ENCODE assay signal across 16 cellular contexts in the genomic region with DNA sequence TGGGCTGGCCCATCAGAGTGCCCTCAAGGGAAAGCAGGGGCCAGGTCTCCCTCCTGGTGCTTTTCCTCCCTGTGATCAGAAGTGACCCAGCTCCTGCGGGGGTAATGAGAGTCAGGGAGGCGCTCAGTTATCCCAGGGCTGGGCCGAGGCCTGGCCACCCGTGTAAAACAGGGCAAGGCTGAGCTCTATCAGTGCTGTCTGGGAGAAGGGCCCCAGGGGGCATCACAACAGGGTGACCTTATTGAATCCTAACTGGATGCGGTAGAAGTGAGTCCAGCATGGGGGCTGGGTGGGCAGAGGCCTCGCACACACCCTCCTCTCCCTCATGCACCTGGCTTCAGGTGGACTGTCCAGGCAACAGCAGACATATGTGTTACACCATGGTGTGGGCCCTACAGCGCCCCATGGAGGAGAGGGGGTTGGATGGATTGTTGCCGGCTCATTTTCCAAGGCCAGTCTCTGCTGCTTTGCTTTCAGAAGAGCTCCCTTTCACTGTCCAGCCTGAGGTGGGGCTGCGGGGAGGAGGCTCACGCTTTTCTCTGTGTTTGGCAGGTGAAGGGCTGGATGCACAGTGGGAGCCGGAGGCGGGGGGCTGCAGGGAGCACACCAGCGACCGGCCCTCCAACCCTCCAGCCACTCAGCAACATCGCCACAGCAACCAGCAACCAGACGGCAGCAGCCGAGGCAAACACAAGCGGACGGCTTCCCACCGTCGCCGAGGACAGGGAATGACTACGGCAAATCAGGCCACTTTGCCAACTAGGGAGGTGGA. TPM values are rescaled to one million over a fixed set of nuclear protein-coding genes. Genes with fewer than 3 reads are reported as not detected.
A peak's percentile ranks its signal among the peaks of the same experiment; 100 is the strongest.
DNase-seq lines count a peak whose midpoint lies in the region; ATAC-seq and TF ChIP-seq lines count a peak whose summit lies in the region.
"Had no signal": no experiment of that assay in that cellular context is flagged by ENCODE, and none has a peak within 500 bp of the region (broad histone marks: within the 10 kb centered on the region; RNA-seq: fewer than 3 reads in every experiment).

No MANE protein-coding gene starts in this region.

- H3K27ac ChIP-seq in SK-N-SH (ENCODE audit: low read depth in 2 of 2, low read length in 1 of 2) = no peak overlapping the region; a peak in 1 of 4 replicates
- peak overlapping the region; percentile 60 for H3K27ac ChIP-seq in WERI-Rb-1
- H3K27ac ChIP-seq in endodermal cell (ENCODE audit: low read depth, low read length) = peak overlapping the region; percentile 86
- peak overlapping the region; percentile 67 for H3K27ac ChIP-seq in substantia nigra (ENCODE audit: low read depth, low read length, poor library complexity, severe bottlenecking)
- no peak overlapping the region for H3K27ac ChIP-seq in tibial artery

- H3F3A ChIP-seq in SK-N-SH (replicated peaks; ENCODE audit: insufficient read depth) = no peaks in the 10 kb centered on the region

- H3K4me1 Mint-ChIP-seq in endodermal cell = peaks cover 2% of the 10 kb centered on the region
- H3K4me1 Mint-ChIP-seq: CD4-positive, CD25-positive, alpha-beta regulatory T cell had no signal

- CTCF ChIA-PET in SK-N-SH (lab: Yijun Ruan, JAX) = interaction anchor here (1.0 to 1.7 kb wide), 5 partner anchors 10 to 508 kb away, joined by 3 to 5 read pairs (median 4); no protein-coding TSS in a partner anchor

- no peak overlapping the region for H3K4me2 ChIP-seq in SK-N-SH

- H3K36me3 ChIP-seq in SK-N-SH (replicated peaks in 1 of 2; ENCODE audit: control insufficient read depth in 1 of 2, insufficient read depth in 2 of 2, low read length in 1 of 2) = no peaks in the 10 kb centered on the region
- H3K36me3 ChIP-seq in WERI-Rb-1 = peaks cover 39% of the 10 kb centered on the region
- H3K36me3 ChIP-seq in endodermal cell (ENCODE audit: control insufficient read depth, insufficient read depth, low read length) = no peaks in the 10 kb centered on the region
- no peaks in the 10 kb centered on the region for H3K36me3 ChIP-seq in tibial artery
- H3K36me3 ChIP-seq: MG63 had no signal

- POLR2A ChIA-PET in SK-N-SH (lab: Yijun Ruan, JAX) = no interaction called here

- WGBS in SK-N-SH (ENCODE audit: low lambda C conversion rate) = 82% methylated on average over 5 of the region's 23 CpGs
- WGBS in endodermal cell (ENCODE audit: insufficient coverage in 1 of 2, insufficient read length in 1 of 2), 2 experiments = 80 to 92% methylated on average over 9 to 23 of the region's 23 CpGs

- DNase-seq in SK-N-SH (peak; percentile 41), WERI-Rb-1 (no peak), endodermal cell (no peak), substantia nigra (lab: John Stamatoyannopoulos, UW) (no peak), AG08396 (ENCODE audit: low spot score) (no peak), tibial artery (no peak), cardiac septum (ENCODE audit: low spot score) (no peak)
- DNase-seq: CD4-positive, CD25-positive, alpha-beta regulatory T cell; GF-D8; MG63; NCI-H146; SHP77 had no signal

- H3K9ac ChIP-seq in SK-N-SH (no peak overlapping the region), endodermal cell (ENCODE audit: extremely low read depth, low read length, poor library complexity, severe bottlenecking) (no peak overlapping the region)

- H2AFZ ChIP-seq in SK-N-SH (ENCODE audit: low read depth) = no peak overlapping the region

- intact Hi-C loops in tibial artery (cut with DNase I; ENCODE audit: low total_unique reads) (no loop called here), cardiac septum (cut with DNase I) (no loop called here)

- no peak for TF ChIP-seq CTCF in SK-N-SH (IDR thresholded peaks at IDR 0.05)
- TF ChIP-seq CTCF in WERI-Rb-1 (IDR thresholded peaks at IDR 0.05; ENCODE audit: low read depth, low read length) = peak; percentile 22; the same call in 1 of the 2 replicates
- peak; percentile 26 for TF ChIP-seq CTCF in endodermal cell (conservative IDR thresholded peaks at IDR 0.05)
- no peak for TF ChIP-seq CTCF in tibial artery (IDR thresholded peaks at IDR 0.05)

- peak overlapping the region; percentile 44 for H3K27ac Mint-ChIP-seq in endodermal cell
- H3K27ac Mint-ChIP-seq: CD4-positive, CD25-positive, alpha-beta regulatory T cell had no signal

- no peaks in the 10 kb centered on the region for H3K79me2 ChIP-seq in SK-N-SH (ENCODE audit: insufficient read depth)

- H3K36me3 Mint-ChIP-seq in endodermal cell (ENCODE audit: low read depth) = peaks cover 3% of the 10 kb centered on the region
- H3K36me3 Mint-ChIP-seq: CD4-positive, CD25-positive, alpha-beta regulatory T cell had no signal

- H4K20me1 ChIP-seq in SK-N-SH (ENCODE audit: insufficient read depth) = no peaks in the 10 kb centered on the region

- H3K9me3 ChIP-seq in SK-N-SH = no peaks in the 10 kb centered on the region
- no peaks in the 10 kb centered on the region for H3K9me3 ChIP-seq in WERI-Rb-1 (ENCODE audit: severe bottlenecking)
- no peaks in the 10 kb centered on the region for H3K9me3 ChIP-seq in endodermal cell (ENCODE audit: control insufficient read depth, low read length)
- no peaks in the 10 kb centered on the region for H3K9me3 ChIP-seq in tibial artery
- H3K9me3 ChIP-seq: MG63 had no signal

- ATAC-seq in SK-N-SH treated with all-trans-retinoic acid at 6 μM for 48 hours = no peak; the same call in 2 of the 3 replicates
- ATAC-seq: HepG2 had no signal

- H3K4me3 ChIP-seq in SK-N-SH (ENCODE audit: low read depth in 2 of 2, low read length in 1 of 2) (no peak overlapping the region), WERI-Rb-1 (ENCODE audit: low read depth, low read length) (no peak overlapping the region), endodermal cell (ENCODE audit: low read length) (no peak overlapping the region), tibial artery (no peak overlapping the region)
- H3K4me3 ChIP-seq: MG63 had no signal

- no peak for TF ChIP-seq EP300 in SK-N-SH (IDR thresholded peaks at IDR 0.05; ENCODE audit: borderline replicate concordance in 1 of 2, low read depth in 1 of 2, low read length in 1 of 2)

- H3K27me3 ChIP-seq in SK-N-SH (ENCODE audit: insufficient read depth) (no peaks in the 10 kb centered on the region), WERI-Rb-1 (ENCODE audit: insufficient read depth, low read depth, severe bottlenecking) (no peaks in the 10 kb centered on the region), endodermal cell (ENCODE audit: control insufficient read depth, insufficient read depth, low read length, poor library complexity, severe bottlenecking) (no peaks in the 10 kb centered on the region), tibial artery (no peaks in the 10 kb centered on the region)
- H3K27me3 ChIP-seq: MG63 had no signal

- H3K9me2 ChIP-seq in SK-N-SH = no peaks in the 10 kb centered on the region

- no peak overlapping the region for H3K4me3 Mint-ChIP-seq in endodermal cell
- H3K4me3 Mint-ChIP-seq: CD4-positive, CD25-positive, alpha-beta regulatory T cell had no signal

- no peaks in the 10 kb centered on the region for H3K27me3 Mint-ChIP-seq in endodermal cell (ENCODE audit: insufficient read depth)
- H3K27me3 Mint-ChIP-seq: CD4-positive, CD25-positive, alpha-beta regulatory T cell had no signal

- no peaks in the 10 kb centered on the region for H3K9me3 Mint-ChIP-seq in endodermal cell
- H3K9me3 Mint-ChIP-seq: CD4-positive, CD25-positive, alpha-beta regulatory T cell had no signal

- TF ChIP-seq RAD21 in SK-N-SH (IDR thresholded peaks at IDR 0.05; ENCODE audit: low read length) = no peak

- H3K4me1 ChIP-seq in SK-N-SH (ENCODE audit: control insufficient read depth in 1 of 2, insufficient read depth in 2 of 2, low read depth in 1 of 2, low read length in 1 of 2) (peaks cover 0 to 18% of the 10 kb centered on the region in 2 experiments; a peak in 1 of 4 replicates), endodermal cell (ENCODE audit: control insufficient read depth, insufficient read depth, low read length) (no peaks in the 10 kb centered on the region), tibial artery (peaks cover 0 to 20% (median 18%) of the 10 kb centered on the region in 4 donors)

TF ChIP-seq in SK-N-SH, 30 proteins besides CTCF, POLR2A, EP300 and RAD21 (continues in another document):
- no peak for TF ChIP-seq PBX3 (IDR thresholded peaks at IDR 0.05)
- no peak for TF ChIP-seq JUND (IDR thresholded peaks at IDR 0.05)

TF ChIP-seq in SK-N-SH treated with all-trans-retinoic acid at 6 μM for 48 hours, 23 proteins besides CTCF, POLR2A, EP300 and RAD21 (continues in another document):
- no peak for TF ChIP-seq ISL1 (CRISPR knock-in tag; IDR thresholded peaks at IDR 0.05)
- TF ChIP-seq, protein P1, sequence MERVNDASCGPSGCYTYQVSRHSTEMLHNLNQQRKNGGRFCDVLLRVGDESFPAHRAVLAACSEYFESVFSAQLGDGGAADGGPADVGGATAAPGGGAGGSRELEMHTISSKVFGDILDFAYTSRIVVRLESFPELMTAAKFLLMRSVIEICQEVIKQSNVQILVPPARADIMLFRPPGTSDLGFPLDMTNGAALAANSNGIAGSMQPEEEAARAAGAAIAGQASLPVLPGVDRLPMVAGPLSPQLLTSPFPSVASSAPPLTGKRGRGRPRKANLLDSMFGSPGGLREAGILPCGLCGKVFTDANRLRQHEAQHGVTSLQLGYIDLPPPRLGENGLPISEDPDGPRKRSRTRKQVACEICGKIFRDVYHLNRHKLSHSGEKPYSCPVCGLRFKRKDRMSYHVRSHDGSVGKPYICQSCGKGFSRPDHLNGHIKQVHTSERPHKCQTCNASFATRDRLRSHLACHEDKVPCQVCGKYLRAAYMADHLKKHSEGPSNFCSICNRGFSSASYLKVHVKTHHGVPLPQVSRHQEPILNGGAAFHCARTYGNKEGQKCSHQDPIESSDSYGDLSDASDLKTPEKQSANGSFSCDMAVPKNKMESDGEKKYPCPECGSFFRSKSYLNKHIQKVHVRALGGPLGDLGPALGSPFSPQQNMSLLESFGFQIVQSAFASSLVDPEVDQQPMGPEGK (CRISPR knock-in tag; IDR thresholded peaks at IDR 0.05; ENCODE audit: borderline replicate concordance) = no peak
- no peak for TF ChIP-seq TOX (CRISPR knock-in tag; IDR thresholded peaks at IDR 0.05; ENCODE audit: borderline replicate concordance)

RNA-seq across cellular contexts. Expression of gene GNAZ, which starts 24.6 kb away (rescaled TPM):
- 5.4 and 6.5 TPM in 2 replicates for polyA plus RNA-seq in SK-N-SH (2012; rRNA removed)
- polyA plus RNA-seq in SK-N-SH (2012; cell fraction: cytosol; rRNA removed) = 3.9 and 6.3 TPM in 2 replicates
- 3.5 and 8.9 TPM in 2 replicates for polyA plus RNA-seq in SK-N-SH (2012; cell fraction: nucleus; rRNA removed)
- total RNA-seq in endodermal cell (10 to 100 TPM; 16.7 to 17.9 TPM), cardiac septum (2.2 TPM)
- 26.0 TPM for polyA plus RNA-seq in endodermal cell (2013, experiment 1 of 2)
- polyA plus RNA-seq in endodermal cell (2013, experiment 2 of 2) = 28.0 TPM

RNA-seq across cellular contexts. Expression of gene RSPH14, which starts 46.9 kb away (rescaled TPM):
- 1.7 and 1.8 TPM in 2 replicates for polyA plus RNA-seq in SK-N-SH (2012; rRNA removed)
- polyA plus RNA-seq in SK-N-SH (2012; cell fraction: cytosol; rRNA removed) = 1.4 and 1.5 TPM in 2 replicates
- 2.0 and 2.4 TPM in 2 replicates for polyA plus RNA-seq in SK-N-SH (2012; cell fraction: nucleus; rRNA removed)
- 1 to 10 TPM in 1 of 2 donors, under 1 TPM in 1; 0.35 to 2.3 TPM for total RNA-seq in endodermal cell
- 1.4 TPM for polyA plus RNA-seq in endodermal cell (2013, experiment 1 of 2)
- polyA plus RNA-seq in endodermal cell (2013, experiment 2 of 2) = 1.5 TPM
- not detected for total RNA-seq in cardiac septum
- total RNA-seq: CD4-positive, CD25-positive, alpha-beta regulatory T cell; H4; NCI-H460 had no signal

RNA-seq across cellular contexts. Expression of gene RAB36, which starts 50.4 kb away (rescaled TPM):
- polyA plus RNA-seq in SK-N-SH (2012; rRNA removed) = 6.6 and 6.8 TPM in 2 replicates
- 3.5 and 5.0 TPM in 2 replicates for polyA plus RNA-seq in SK-N-SH (2012; cell fraction: cytosol; rRNA removed)
- polyA plus RNA-seq in SK-N-SH (2012; cell fraction: nucleus; rRNA removed) = 10.6 TPM in 2 replicates
- total RNA-seq in endodermal cell (1 to 10 TPM; 2.6 to 3.3 TPM), cardiac septum (0.70 TPM)
- polyA plus RNA-seq in endodermal cell (2013, experiment 1 of 2) = 6.8 TPM
- polyA plus RNA-seq in endodermal cell (2013, experiment 2 of 2) = 6.4 TPM

Comparison
In these comparisons a context has a peak if more than half of its experiments do, and no peak if none do; other contexts are left out.
1. H3K27ac ChIP-seq: peak in WERI-Rb-1 (single experiment), endodermal cell (single experiment) and substantia nigra (single experiment); none in SK-N-SH (0 of 2) and tibial artery (0 of 2).
2. CTCF ChIP-seq: peak in WERI-Rb-1 (single experiment) and endodermal cell (single experiment); none in SK-N-SH (single experiment) and tibial artery (0 of 2).